ENCODE assay signal across 16 cellular contexts in genomic region chr2:168798076-168798887, GRCh38. TPM values are rescaled to one million over a fixed set of nuclear protein-coding genes. Genes with fewer than 3 reads are reported as not detected.
DNase-seq lines count a peak whose midpoint lies in the region; ATAC-seq and TF ChIP-seq lines count a peak whose summit lies in the region.
"Had no signal": no experiment of that assay in that cellular context is flagged by ENCODE, and none has a peak within 500 bp of the region (broad histone marks: within the 10 kb centered on the region; RNA-seq: fewer than 3 reads in every experiment).

No MANE protein-coding gene starts in this region.

- ATAC-seq in activated CD4-positive, alpha-beta T cell treated with anti-CD3 and anti-CD28 coated beads for 36 hours: no peak
- ATAC-seq in upper lobe of right lung: no peak
- ATAC-seq: activated CD8-positive, alpha-beta memory T cell treated with anti-CD3 and anti-CD28 coated beads, Interleukin-2, amount 10 ng/mL, durations not matched to agents 7 days and 5 days; activated naive CD4-positive, alpha-beta T cell treated with anti-CD3 and anti-CD28 coated beads, Interleukin-2, amount 50 U/mL, for 72 hours; GM12878; stimulated activated naive CD8-positive, alpha-beta T cell treated with anti-CD3 and anti-CD28 coated beads, Interleukin-15, Interleukin-2, amounts not matched to agents 100 U/mL and 50 U/mL, for 24 hours had no signal

- H3K18ac ChIP-seq in trophoblast cell (ENCODE audit: low read length): no peak overlapping the region

- no peaks in the 10 kb centered on the region for H3K36me3 ChIP-seq in trophoblast cell (ENCODE audit: control insufficient read depth in 1 of 2, insufficient read depth in 2 of 2, low read length in 2 of 2)
- no peaks in the 10 kb centered on the region for H3K36me3 ChIP-seq in upper lobe of right lung
- H3K36me3 ChIP-seq: MG63 had no signal

- H2AFZ ChIP-seq in trophoblast cell (ENCODE audit: insufficient read depth, low read length, poor library complexity): no peak overlapping the region

- WGBS in trophoblast cell (ENCODE audit: extremely low coverage, insufficient coverage, insufficient read length): no CpG with 5 or more reads among the region's 13 CpGs

- H3K4ac ChIP-seq in trophoblast cell (ENCODE audit: low read depth, low read length): no peak overlapping the region

- H3K4me2 ChIP-seq in trophoblast cell (ENCODE audit: low read length): no peak overlapping the region

- peak overlapping the region; percentile 48 for H3K27ac ChIP-seq in VCaP
- no peak overlapping the region for H3K27ac ChIP-seq in trophoblast cell (ENCODE audit: low read depth, low read length)
- H3K27ac ChIP-seq in upper lobe of right lung: no peak overlapping the region

- H3K9me3 Mint-ChIP-seq in activated CD4-positive, alpha-beta T cell treated with anti-CD3 and anti-CD28 coated beads for 36 hours (ENCODE audit: low read depth): no peaks in the 10 kb centered on the region
- H3K9me3 Mint-ChIP-seq: activated naive CD4-positive, alpha-beta T cell treated with anti-CD3 and anti-CD28 coated beads, Interleukin-2, amount 50 U/mL, for 72 hours had no signal

- H3K4me3 ChIP-seq in trophoblast cell (ENCODE audit: low read depth, low read length): no peak overlapping the region
- no peak overlapping the region for H3K4me3 ChIP-seq in upper lobe of right lung
- H3K4me3 ChIP-seq: GM12878, MG63 had no signal

- no peak overlapping the region for H4K12ac ChIP-seq in trophoblast cell (ENCODE audit: low read depth, low read length)

- H3K79me2 ChIP-seq in trophoblast cell (ENCODE audit: control insufficient read depth, insufficient read depth, low read length, poor library complexity): no peaks in the 10 kb centered on the region

- DNase-seq in CMK (ENCODE audit: low read depth) (peak; percentile 52), MV-4-11 (lab: John Stamatoyannopoulos, UW) (peak; percentile 39), kidney tubule cell (ENCODE audit: low spot score) (peak; percentile 10), AG20443 (ENCODE audit: low spot score) (no peak), trophoblast cell (no peak), upper lobe of right lung (no peak)
- no peak for DNase-seq in activated CD4-positive, alpha-beta T cell treated with anti-CD3 and anti-CD28 coated beads for 36 hours
- DNase-seq: activated CD8-positive, alpha-beta memory T cell treated with anti-CD3 and anti-CD28 coated beads, Interleukin-2, amount 10 ng/mL, durations not matched to agents 7 days and 5 days; MG63; NCI-H82; SIG-M5; stimulated activated naive CD8-positive, alpha-beta T cell treated with anti-CD3 and anti-CD28 coated beads, Interleukin-15, Interleukin-2, amounts not matched to agents 100 U/mL and 50 U/mL, for 24 hours had no signal

- CTCF ChIA-PET in activated CD4-positive, alpha-beta T cell treated with anti-CD3 and anti-CD28 coated beads for 36 hours (lab: Charles Lee): interaction anchor here (0.6 to 1.1 kb wide), 2 partner anchors 24 to 1525 kb away, joined by 3 read pairs; no protein-coding TSS in a partner anchor

- no peak overlapping the region for H3K4me3 Mint-ChIP-seq in activated CD4-positive, alpha-beta T cell treated with anti-CD3 and anti-CD28 coated beads for 36 hours
- H3K4me3 Mint-ChIP-seq: activated CD8-positive, alpha-beta memory T cell treated with anti-CD3 and anti-CD28 coated beads, Interleukin-2, amount 10 ng/mL, durations not matched to agents 7 days and 5 days had no signal

- H3K27ac Mint-ChIP-seq in activated CD4-positive, alpha-beta T cell treated with anti-CD3 and anti-CD28 coated beads for 36 hours: no peak overlapping the region
- H3K27ac Mint-ChIP-seq: activated CD8-positive, alpha-beta memory T cell treated with anti-CD3 and anti-CD28 coated beads, Interleukin-2, amount 10 ng/mL, durations not matched to agents 7 days and 5 days; activated naive CD4-positive, alpha-beta T cell treated with anti-CD3 and anti-CD28 coated beads, Interleukin-2, amount 50 U/mL, for 72 hours had no signal

- no peak overlapping the region for H3K23ac ChIP-seq in trophoblast cell (ENCODE audit: low read length)

- peaks cover 9 to 11% of the 10 kb centered on the region in 2 experiments for H3K4me1 ChIP-seq in trophoblast cell (ENCODE audit: control insufficient read depth in 1 of 2, insufficient read depth in 2 of 2, low read length in 2 of 2)
- no peaks in the 10 kb centered on the region for H3K4me1 ChIP-seq in upper lobe of right lung

- no peak overlapping the region for H4K8ac ChIP-seq in trophoblast cell (ENCODE audit: low read depth, low read length)

- TF ChIP-seq CTCF in VCaP (conservative IDR thresholded peaks at IDR 0.05) (no peak), upper lobe of right lung (IDR thresholded peaks at IDR 0.05) (no peak)

- H3K9me3 ChIP-seq in trophoblast cell (ENCODE audit: insufficient read depth, low read depth, low read length) (no peaks in the 10 kb centered on the region), upper lobe of right lung (no peaks in the 10 kb centered on the region)
- H3K9me3 ChIP-seq: MG63 had no signal

- intact Hi-C loops in activated CD4-positive, alpha-beta T cell treated with anti-CD3 and anti-CD28 coated beads for 36 hours (cut with DNase I, micrococcal nuclease): no loop called here
- intact Hi-C loops in upper lobe of right lung (cut with DNase I): no loop called here

- H3K27me3 Mint-ChIP-seq in activated CD4-positive, alpha-beta T cell treated with anti-CD3 and anti-CD28 coated beads for 36 hours: no peaks in the 10 kb centered on the region

- H3K4me1 Mint-ChIP-seq in activated CD4-positive, alpha-beta T cell treated with anti-CD3 and anti-CD28 coated beads for 36 hours: no peaks in the 10 kb centered on the region

- no peak overlapping the region for H2BK120ac ChIP-seq in trophoblast cell (ENCODE audit: insufficient read depth, low read length, poor library complexity)

- no peaks in the 10 kb centered on the region for H3K36me3 Mint-ChIP-seq in activated CD4-positive, alpha-beta T cell treated with anti-CD3 and anti-CD28 coated beads for 36 hours (ENCODE audit: low read depth)
- H3K36me3 Mint-ChIP-seq: activated CD8-positive, alpha-beta memory T cell treated with anti-CD3 and anti-CD28 coated beads, Interleukin-2, amount 10 ng/mL, durations not matched to agents 7 days and 5 days; activated naive CD4-positive, alpha-beta T cell treated with anti-CD3 and anti-CD28 coated beads, Interleukin-2, amount 50 U/mL, for 72 hours had no signal

- no peak overlapping the region for H2AK5ac ChIP-seq in trophoblast cell (ENCODE audit: low read length)

- no peak overlapping the region for H2BK5ac ChIP-seq in trophoblast cell (ENCODE audit: low read depth, low read length, poor library complexity)

- H3K14ac ChIP-seq in trophoblast cell (ENCODE audit: low read length): no peak overlapping the region

- POLR2A ChIA-PET in activated CD4-positive, alpha-beta T cell treated with anti-CD3 and anti-CD28 coated beads for 36 hours (lab: Charles Lee): no interaction called here

- H3K27me3 ChIP-seq in trophoblast cell (ENCODE audit: insufficient read depth, low read length) (no peaks in the 10 kb centered on the region), upper lobe of right lung (no peaks in the 10 kb centered on the region)
- H3K27me3 ChIP-seq: MG63 had no signal

- H3K79me1 ChIP-seq in trophoblast cell (ENCODE audit: low read length): no peaks in the 10 kb centered on the region

- no peak overlapping the region for H4K91ac ChIP-seq in trophoblast cell (ENCODE audit: low read depth, low read length)

- H2BK12ac ChIP-seq in trophoblast cell (ENCODE audit: low read length): no peak overlapping the region

- no peak overlapping the region for H3K9ac ChIP-seq in trophoblast cell (ENCODE audit: low read length)

RNA-seq across cellular contexts. Expression of gene NOSTRIN, which starts 4.2 kb away (rescaled TPM):
- 8.1 and 9.3 TPM in 2 replicates for polyA plus RNA-seq in trophoblast cell (2013)
- total RNA-seq in activated CD4-positive, alpha-beta T cell treated with anti-CD3 and anti-CD28 coated beads for 36 hours: not detected
- total RNA-seq in upper lobe of right lung: 70.0 TPM
- total RNA-seq: activated CD8-positive, alpha-beta memory T cell treated with anti-CD3 and anti-CD28 coated beads, Interleukin-2, amount 10 ng/mL, durations not matched to agents 7 days and 5 days; activated naive CD4-positive, alpha-beta T cell treated with anti-CD3 and anti-CD28 coated beads, Interleukin-2, amount 50 U/mL, for 72 hours; myocyte had no signal

Comparison
In these comparisons a context has a peak if more than half of its experiments do, and no peak if none do; other contexts are left out.
1. DNase-seq: peak in CMK (single experiment), MV-4-11 (single experiment) and kidney tubule cell (single experiment); none in AG20443 (single experiment), trophoblast cell (0 of 2), activated CD4-positive, alpha-beta T cell treated with anti-CD3 and anti-CD28 coated beads for 36 hours (single experiment) and upper lobe of right lung (single experiment).
2. RNA of gene NOSTRIN, which starts 4.2 kb away (total RNA-seq): 70.0 TPM in upper lobe of right lung (single experiment); not detected in activated CD4-positive, alpha-beta T cell treated with anti-CD3 and anti-CD28 coated beads for 36 hours; every median in the first group is over 10 times any median in the second.